13 cellular contexts compared by ENCODE assay signal in the genomic region with DNA sequence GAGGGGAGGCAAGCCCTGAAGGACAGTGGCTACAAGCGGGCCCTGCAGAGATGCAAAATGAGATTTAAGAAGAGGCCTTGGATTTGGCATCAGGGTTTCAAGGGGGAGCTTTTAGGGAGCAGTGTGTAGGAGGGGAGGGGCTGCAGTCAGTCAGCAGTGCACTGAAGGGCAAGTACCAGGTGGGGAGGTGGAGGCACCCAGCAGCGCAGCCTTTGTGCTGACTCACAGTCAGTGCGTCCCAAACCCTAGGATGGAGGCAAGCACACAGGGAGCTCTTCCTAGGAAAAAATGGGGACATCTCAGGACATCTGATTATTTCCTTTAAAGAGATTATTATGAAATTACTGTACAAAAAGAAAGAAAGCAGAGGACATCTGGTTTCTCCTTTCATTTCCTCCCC.
DNase-seq lines count a peak whose midpoint lies in the region; ATAC-seq and TF ChIP-seq lines count a peak whose summit lies in the region.
"Had no signal": no experiment of that assay in that cellular context is flagged by ENCODE, and none has a peak within 500 bp of the region (broad histone marks: within the 10 kb centered on the region; RNA-seq: fewer than 3 reads in every experiment).

No MANE protein-coding gene starts in this region.

- H3K27ac ChIP-seq in RWPE1 (peak overlapping the region; percentile 91), epithelial cell of prostate (peak overlapping the region; percentile 64)
- H3K27ac ChIP-seq: right lobe of liver, thoracic aorta had no signal

- no peaks in the 10 kb centered on the region for H3K9me3 Mint-ChIP-seq in activated CD4-positive, alpha-beta T cell treated with anti-CD3 and anti-CD28 coated beads for 36 hours (ENCODE audit: low read depth)
- no peaks in the 10 kb centered on the region for H3K9me3 Mint-ChIP-seq in stimulated activated memory B cell treated with anti-CD40 and anti-IgM and Interleukin-4, amounts not matched to agents 10 μg/mL and 1 μg/mL and 100 μg/mL, for 72 hours
- H3K9me3 Mint-ChIP-seq: nephron progenitor cell had no signal

- no peak for ATAC-seq in activated CD4-positive, alpha-beta T cell treated with anti-CD3 and anti-CD28 coated beads for 36 hours
- ATAC-seq in stimulated activated memory B cell treated with anti-CD40 and anti-IgM and Interleukin-4, amounts not matched to agents 10 μg/mL and 1 μg/mL and 100 μg/mL, for 72 hours = no peak

- H3K36me3 ChIP-seq in HAP-1 (replicated peaks) = peaks cover 33% of the 10 kb centered on the region

- H3K4me1 ChIP-seq in HAP-1 = peaks cover 7% of the 10 kb centered on the region
- H3K4me1 ChIP-seq: right lobe of liver had no signal

- CTCF ChIA-PET in activated CD4-positive, alpha-beta T cell treated with anti-CD3 and anti-CD28 coated beads for 36 hours (lab: Charles Lee) = interaction anchor here (0.8 to 1.5 kb wide), 2 partner anchors 73 to 112 kb away, joined by 3 read pairs; no protein-coding TSS in a partner anchor
- CTCF ChIA-PET in RWPE1 (lab: Yijun Ruan, JAX) = no interaction called here

- no peaks in the 10 kb centered on the region for H3K9me3 ChIP-seq in HAP-1
- H3K9me3 ChIP-seq: right lobe of liver, thoracic aorta had no signal

- no peaks in the 10 kb centered on the region for H3K27me3 Mint-ChIP-seq in activated CD4-positive, alpha-beta T cell treated with anti-CD3 and anti-CD28 coated beads for 36 hours
- H3K27me3 Mint-ChIP-seq in stimulated activated memory B cell treated with anti-CD40 and anti-IgM and Interleukin-4, amounts not matched to agents 10 μg/mL and 1 μg/mL and 100 μg/mL, for 72 hours = no peaks in the 10 kb centered on the region

- H3K4me3 Mint-ChIP-seq in activated CD4-positive, alpha-beta T cell treated with anti-CD3 and anti-CD28 coated beads for 36 hours = no peak overlapping the region
- H3K4me3 Mint-ChIP-seq in stimulated activated memory B cell treated with anti-CD40 and anti-IgM and Interleukin-4, amounts not matched to agents 10 μg/mL and 1 μg/mL and 100 μg/mL, for 72 hours = peak overlapping the region; percentile 11
- H3K4me3 Mint-ChIP-seq: nephron progenitor cell had no signal

- POLR2A ChIA-PET in activated CD4-positive, alpha-beta T cell treated with anti-CD3 and anti-CD28 coated beads for 36 hours (lab: Charles Lee) = no interaction called here
- POLR2A ChIA-PET in RWPE1 (lab: Yijun Ruan, JAX; ENCODE audit: low non-redundant PET) = no interaction called here

- TF ChIP-seq CTCF in RWPE1 (conservative IDR thresholded peaks at IDR 0.05; ENCODE audit: low read depth) = no peak

- H3K4me1 Mint-ChIP-seq in activated CD4-positive, alpha-beta T cell treated with anti-CD3 and anti-CD28 coated beads for 36 hours = peaks cover 72% of the 10 kb centered on the region
- peaks cover 56% of the 10 kb centered on the region for H3K4me1 Mint-ChIP-seq in stimulated activated memory B cell treated with anti-CD40 and anti-IgM and Interleukin-4, amounts not matched to agents 10 μg/mL and 1 μg/mL and 100 μg/mL, for 72 hours

- peak overlapping the region; percentile 92 for H3K27ac Mint-ChIP-seq in activated CD4-positive, alpha-beta T cell treated with anti-CD3 and anti-CD28 coated beads for 36 hours
- peak overlapping the region; percentile 81 for H3K27ac Mint-ChIP-seq in stimulated activated memory B cell treated with anti-CD40 and anti-IgM and Interleukin-4, amounts not matched to agents 10 μg/mL and 1 μg/mL and 100 μg/mL, for 72 hours

- in situ Hi-C loops in HAP-1 (cut with MboI; ENCODE audit: low sequenced_read_pairs) = no loop called here

- H3K36me3 Mint-ChIP-seq in activated CD4-positive, alpha-beta T cell treated with anti-CD3 and anti-CD28 coated beads for 36 hours (ENCODE audit: low read depth) = peaks cover 42% of the 10 kb centered on the region
- H3K36me3 Mint-ChIP-seq in stimulated activated memory B cell treated with anti-CD40 and anti-IgM and Interleukin-4, amounts not matched to agents 10 μg/mL and 1 μg/mL and 100 μg/mL, for 72 hours = peaks cover 73% of the 10 kb centered on the region

- H3K27me3 ChIP-seq in HAP-1 (ENCODE audit: low read depth) = no peaks in the 10 kb centered on the region
- H3K27me3 ChIP-seq: right lobe of liver had no signal

- H3K4me3 ChIP-seq in HAP-1 = no peak overlapping the region
- H3K4me3 ChIP-seq: right lobe of liver, thoracic aorta had no signal

- intact Hi-C loops in activated CD4-positive, alpha-beta T cell treated with anti-CD3 and anti-CD28 coated beads for 36 hours (cut with DNase I, micrococcal nuclease) = loop anchor here (2.0 kb wide), 2 partner anchors 26 to 28 kb away; no protein-coding TSS in a partner anchor

- no peak for DNase-seq in activated CD4-positive, alpha-beta T cell treated with anti-CD3 and anti-CD28 coated beads for 36 hours
- DNase-seq in activated CD4-positive, alpha-beta T cell treated with anti-CD3 and anti-CD28 coated beads, Interleukin-2, amount 50 U/mL, for 1 hour = no peak
- no peak for DNase-seq in RWPE1 (ENCODE audit: low spot score)
- no peak for DNase-seq in epithelial cell of prostate (ENCODE audit: low read depth, low spot score)
- DNase-seq in DMS 273 (lab: John Stamatoyannopoulos, UW; ENCODE audit: unreplicated experiment) = no peak
- DNase-seq in stimulated activated CD4-positive, alpha-beta T cell treated with anti-CD3 and anti-CD28 coated beads, Interleukin-4, amount 100 ng/mL, for 4 hours = no peak
- DNase-seq in HAP-1 (ENCODE audit: low spot score in 2 of 2) = no peak
- DNase-seq: activated effector memory CD4-positive, alpha-beta T cell treated with Interleukin-2 at 50 U/mL for 16 hours; nephron progenitor cell; right lobe of liver; SIG-M5 had no signal
